8 cellular contexts compared by ENCODE assay signal in the genomic region with DNA sequence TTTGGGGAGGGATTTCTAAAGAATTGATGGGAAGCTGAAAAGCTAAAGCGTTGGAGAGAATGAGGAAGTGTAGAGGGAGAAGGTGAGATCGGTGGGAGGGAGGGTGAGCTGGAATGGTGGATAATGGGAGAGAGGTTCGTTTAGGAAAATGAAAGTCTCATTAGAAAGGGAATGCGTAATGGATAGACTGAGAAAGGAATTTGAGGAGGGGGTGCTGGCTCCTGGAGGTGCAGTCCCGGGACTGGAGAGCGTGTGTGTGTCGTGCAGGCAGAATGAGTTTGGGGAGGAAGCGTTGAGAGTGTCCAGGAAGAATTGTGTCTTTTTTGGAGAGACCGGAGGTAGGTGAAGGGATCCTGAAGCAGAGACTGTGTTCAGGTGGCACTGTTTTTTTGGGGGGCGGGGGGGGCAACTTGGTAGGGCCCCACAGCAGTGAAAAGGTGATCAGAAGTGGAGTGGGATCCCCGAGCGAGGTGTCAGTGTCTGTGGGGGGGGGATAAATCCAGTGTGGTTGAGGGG. TPM values are rescaled to one million over a fixed set of nuclear protein-coding genes. Genes with fewer than 3 reads are reported as not detected.
DNase-seq lines count a peak whose midpoint lies in the region; ATAC-seq lines count a peak whose summit lies in the region.

No MANE protein-coding gene starts in this region.

- no peaks in the 10 kb centered on the region for H3K9me3 ChIP-seq in iPS DF 6.9 (ENCODE audit: control insufficient read depth, insufficient read depth, low read length)

- H3K27me3 Mint-ChIP-seq in activated CD4-positive, alpha-beta memory T cell treated with anti-CD3 and anti-CD28 coated beads for 36 hours, result no peaks in the 10 kb centered on the region
- no peaks in the 10 kb centered on the region for H3K27me3 Mint-ChIP-seq in stimulated activated naive B cell treated with anti-CD40 and anti-IgM and Interleukin-4, amounts not matched to agents 10 μg/mL and 1 μg/mL and 100 μg/mL, for 72 hours

- ATAC-seq in stimulated activated naive B cell treated with anti-CD40 and anti-IgM and Interleukin-4, amounts not matched to agents 10 μg/mL and 1 μg/mL and 100 μg/mL, for 72 hours (replicated peaks), result no peak
- no peak for ATAC-seq in HG03571 (IDR thresholded peaks at IDR 0.05; ENCODE audit: unreplicated experiment)

- H3K4me3 ChIP-seq in iPS DF 6.9 (ENCODE audit: low read length), result peak overlapping the region; percentile 98; the same call in 1 of the 2 replicates

- H3K36me3 ChIP-seq in iPS DF 6.9 (ENCODE audit: control insufficient read depth, insufficient read depth, low read length), result no peaks in the 10 kb centered on the region

- POLR2A ChIA-PET in activated CD4-positive, alpha-beta memory T cell treated with anti-CD3 and anti-CD28 coated beads for 36 hours (lab: Charles Lee), result interaction anchor here (1.1 to 1.9 kb wide), 3 partner anchors 31 to 38 kb away, joined by 3 to 6 read pairs (median 4); a partner anchor contains a TSS

- CTCF ChIA-PET in activated CD4-positive, alpha-beta memory T cell treated with anti-CD3 and anti-CD28 coated beads for 36 hours (lab: Charles Lee), result interaction anchor here (1.0 to 2.9 kb wide), 4 partner anchors 8 to 281 kb away, joined by 3 to 22 read pairs (median 6); a partner anchor contains a TSS

- H3K4me1 ChIP-seq in iPS DF 6.9 (ENCODE audit: control insufficient read depth, insufficient read depth, low read length), result peaks cover 6% of the 10 kb centered on the region; the same call in 1 of the 2 replicates

- WGBS in iPS DF 6.9 (ENCODE audit: insufficient coverage, insufficient read length), result 100% methylated on average over 2 of the region's 12 CpGs

- no peaks in the 10 kb centered on the region for H3K9me3 Mint-ChIP-seq in activated CD4-positive, alpha-beta memory T cell treated with anti-CD3 and anti-CD28 coated beads for 36 hours
- no peaks in the 10 kb centered on the region for H3K9me3 Mint-ChIP-seq in stimulated activated naive B cell treated with anti-CD40 and anti-IgM and Interleukin-4, amounts not matched to agents 10 μg/mL and 1 μg/mL and 100 μg/mL, for 72 hours

- DNase-seq in DMS79 treated with DMSO at 0.1 percent for 48 hours (lab: John Stamatoyannopoulos, UW) (peak; percentile 24), DMS79 (lab: John Stamatoyannopoulos, UW) (no peak), iPS DF 6.9 (ENCODE audit: low read depth, low spot score) (no peak), AG08395 (ENCODE audit: low spot score) (no peak), NCI-H1105 treated with DMSO at 0.1 percent for 48 hours (lab: John Stamatoyannopoulos, UW) (no peak)
- no peak for DNase-seq in activated CD4-positive, alpha-beta memory T cell treated with anti-CD3 and anti-CD28 coated beads for 36 hours
- no peak for DNase-seq in stimulated activated naive B cell treated with anti-CD40 and anti-IgM and Interleukin-4, amounts not matched to agents 10 μg/mL and 1 μg/mL and 100 μg/mL, for 72 hours

- H3K4me3 Mint-ChIP-seq in activated CD4-positive, alpha-beta memory T cell treated with anti-CD3 and anti-CD28 coated beads for 36 hours, result peak overlapping the region; percentile 94
- peak overlapping the region; percentile 91 to 98 for H3K4me3 Mint-ChIP-seq in stimulated activated naive B cell treated with anti-CD40 and anti-IgM and Interleukin-4, amounts not matched to agents 10 μg/mL and 1 μg/mL and 100 μg/mL, for 72 hours

- peaks cover 4% of the 10 kb centered on the region for H3K36me3 Mint-ChIP-seq in activated CD4-positive, alpha-beta memory T cell treated with anti-CD3 and anti-CD28 coated beads for 36 hours
- peaks cover 14 to 25% of the 10 kb centered on the region in 2 donors for H3K36me3 Mint-ChIP-seq in stimulated activated naive B cell treated with anti-CD40 and anti-IgM and Interleukin-4, amounts not matched to agents 10 μg/mL and 1 μg/mL and 100 μg/mL, for 72 hours

- intact Hi-C loops in activated CD4-positive, alpha-beta memory T cell treated with anti-CD3 and anti-CD28 coated beads for 36 hours (cut with micrococcal nuclease), result no loop called here

- no peaks in the 10 kb centered on the region for H3K27me3 ChIP-seq in iPS DF 6.9 (ENCODE audit: control insufficient read depth, insufficient read depth, low read length)

- H3K4me1 Mint-ChIP-seq in activated CD4-positive, alpha-beta memory T cell treated with anti-CD3 and anti-CD28 coated beads for 36 hours (ENCODE audit: low read depth), result peaks cover 44% of the 10 kb centered on the region
- peaks cover 28 to 59% of the 10 kb centered on the region in 2 donors for H3K4me1 Mint-ChIP-seq in stimulated activated naive B cell treated with anti-CD40 and anti-IgM and Interleukin-4, amounts not matched to agents 10 μg/mL and 1 μg/mL and 100 μg/mL, for 72 hours

- no peak overlapping the region for H3K27ac Mint-ChIP-seq in activated CD4-positive, alpha-beta memory T cell treated with anti-CD3 and anti-CD28 coated beads for 36 hours
- peak overlapping the region; percentile 94 for H3K27ac Mint-ChIP-seq in stimulated activated naive B cell treated with anti-CD40 and anti-IgM and Interleukin-4, amounts not matched to agents 10 μg/mL and 1 μg/mL and 100 μg/mL, for 72 hours

- H3K27ac ChIP-seq in iPS DF 6.9 (ENCODE audit: low read length), result no peak overlapping the region

RNA-seq across cellular contexts. Expression of a gene that starts 1.4 kb away (rescaled TPM):
- total RNA-seq in activated CD4-positive, alpha-beta memory T cell treated with anti-CD3 and anti-CD28 coated beads for 36 hours, result 100 to 1,000 TPM; 267 to 270 TPM

RNA-seq across cellular contexts. Expression of a gene that starts 29.9 kb away (rescaled TPM):
- total RNA-seq in activated CD4-positive, alpha-beta memory T cell treated with anti-CD3 and anti-CD28 coated beads for 36 hours, result 100 to 1,000 TPM; 273 to 287 TPM

RNA-seq across cellular contexts. Expression of a gene that starts 31.1 kb away (rescaled TPM):
- total RNA-seq in activated CD4-positive, alpha-beta memory T cell treated with anti-CD3 and anti-CD28 coated beads for 36 hours, result 100 to 1,000 TPM; 205 TPM
